8 cellular contexts compared by ENCODE assay signal in genomic region chrX:3512150-3512549, GRCh38.
A peak's percentile ranks its signal among the peaks of the same experiment; 100 is the strongest.
DNase-seq lines count a peak whose midpoint lies in the region; ATAC-seq, FAIRE-seq and TF ChIP-seq lines count a peak whose summit lies in the region.
"Not testable (repeated sequence)": the region's sequence is repeated elsewhere in the genome, so short reads cannot be mapped to it uniquely, and the experiment has no call there.

No MANE protein-coding gene starts in this region.

- intact Hi-C loops in Panc1 (cut with micrococcal nuclease; ENCODE audit: unreplicated experiment); activated CD4-positive, alpha-beta T cell treated with anti-CD3 and anti-CD28 coated beads for 36 hours (cut with DNase I, micrococcal nuclease): not testable (repeated sequence)

- not testable (repeated sequence) for TF ChIP-seq EP300 in H1 (IDR thresholded peaks at IDR 0.05; ENCODE audit: borderline replicate concordance in 1 of 2, low read depth in 2 of 2, low read length in 2 of 2)

- H3K18ac ChIP-seq in H1 (ENCODE audit: extremely low read depth, low read length) = not testable (repeated sequence)

- peak; percentile 21; the same call in 1 of the 2 replicates for TF ChIP-seq CTCF in Panc1 (IDR thresholded peaks at IDR 0.05)
- peak in 2 of 3 experiments; percentile 17 to 46; a peak in 2 of 4 replicates for TF ChIP-seq CTCF in H1 (IDR thresholded peaks at IDR 0.05; ENCODE audit: control extremely low read depth in 1 of 3, insufficient read depth in 1 of 3, low read depth in 1 of 3, low read length in 3 of 3)
- TF ChIP-seq CTCF in nephron progenitor cell (IDR thresholded peaks at IDR 0.05) = not testable (repeated sequence)

- H3K27ac Mint-ChIP-seq in activated CD4-positive, alpha-beta T cell treated with anti-CD3 and anti-CD28 coated beads for 36 hours; nephron progenitor cell: not testable (repeated sequence)

- not testable (repeated sequence) for H3K9ac ChIP-seq in H1 (replicated peaks in 1 of 4; ENCODE audit: extremely low read depth in 1 of 4, low read depth in 3 of 4, low read length in 3 of 4)

- in situ Hi-C loops in Panc1 (cut with HindIII; ENCODE audit: low pct_unique_long_range_greater_than_20kb, low sequenced_read_pairs) = not testable (repeated sequence)

- H3K36me3 Mint-ChIP-seq in activated CD4-positive, alpha-beta T cell treated with anti-CD3 and anti-CD28 coated beads for 36 hours (ENCODE audit: low read depth); nephron progenitor cell (ENCODE audit: low read depth): not testable (repeated sequence)

- H3K27me3 ChIP-seq in Panc1 (ENCODE audit: control insufficient read depth, insufficient read depth, low read length); H1 (replicated peaks in 1 of 4; ENCODE audit: control insufficient read depth in 3 of 4, extremely low read depth in 1 of 4, insufficient read depth in 3 of 4, low read length in 3 of 4): not testable (repeated sequence)

- DNase-seq in DMS 273 (lab: John Stamatoyannopoulos, UW; ENCODE audit: unreplicated experiment) (peak; percentile 58), NCI-H1417 (lab: John Stamatoyannopoulos, UW) (peak in 2 of 3 experiments; percentile 12 to 47), NCI-H526 (lab: John Stamatoyannopoulos, UW) (peak; percentile 24 to 47), nephron progenitor cell (peak; percentile 17)
- not testable (repeated sequence) for DNase-seq in Panc1 (ENCODE audit: low read depth, low spot score); H1 (ENCODE audit: low read depth in 1 of 2, low spot score in 2 of 2)
- DNase-seq in activated CD4-positive, alpha-beta T cell treated with anti-CD3 and anti-CD28 coated beads for 36 hours = peak; percentile 3

- not testable (repeated sequence) for H3K23me2 ChIP-seq in H1 (ENCODE audit: low read depth, low read length)

- H3K23ac ChIP-seq in H1 (ENCODE audit: insufficient read length) = not testable (repeated sequence)

- not testable (repeated sequence) for H3K4me3 ChIP-seq in Panc1 (ENCODE audit: low read depth in 2 of 2, low read length in 2 of 2); H1 (ENCODE audit: extremely low read depth in 1 of 4, insufficient read depth in 2 of 4, low read depth in 3 of 4, low read length in 4 of 4)

- not testable (repeated sequence) for H2BK120ac ChIP-seq in H1 (replicated peaks; ENCODE audit: low read depth, low read length)

- H2AFZ ChIP-seq in H1 (ENCODE audit: low read length) = not testable (repeated sequence)

- BruUV-seq in Panc1 (replicated peaks; lab: Mats Ljungman, UMichigan) = not testable (repeated sequence)

- H3K4me1 ChIP-seq in Panc1 (ENCODE audit: control insufficient read depth, insufficient read depth, low read length); H1 (replicated peaks in 1 of 4; ENCODE audit: control insufficient read depth in 3 of 4, insufficient read depth in 4 of 4, low read length in 3 of 4): not testable (repeated sequence)

- FAIRE-seq in H1 (lab: Jason Lieb, UNC) = not testable (repeated sequence)

- H3K4me1 Mint-ChIP-seq in activated CD4-positive, alpha-beta T cell treated with anti-CD3 and anti-CD28 coated beads for 36 hours; nephron progenitor cell: not testable (repeated sequence)

- ATAC-seq in HG03354 (IDR thresholded peaks at IDR 0.05; ENCODE audit: poor library complexity, severe bottlenecking, unreplicated experiment) = peak; percentile 55
- not testable (repeated sequence) for ATAC-seq in Panc1; activated CD4-positive, alpha-beta T cell treated with anti-CD3 and anti-CD28 coated beads for 36 hours

- not testable (repeated sequence) for H3K4ac ChIP-seq in H1 (replicated peaks; ENCODE audit: insufficient read length, low read depth, low read length)

- CTCF ChIA-PET in Panc1 (lab: Charles Lee); activated CD4-positive, alpha-beta T cell treated with anti-CD3 and anti-CD28 coated beads for 36 hours (lab: Charles Lee): not testable (repeated sequence)
- CTCF ChIA-PET in H1 (lab: Charles Lee; ENCODE audit: partially characterized antibody) = interaction anchor here (0.7 to 1.6 kb wide), 3 partner anchors 20 to 33 kb away, joined by 3 to 4 read pairs (median 3); no protein-coding TSS in a partner anchor

- H3K9me3 ChIP-seq in Panc1 (ENCODE audit: control insufficient read depth, insufficient read depth, low read depth, low read length); H1 (ENCODE audit: insufficient read depth in 2 of 2, low read depth in 1 of 2, low read length in 1 of 2): not testable (repeated sequence)

- H3K4me3 Mint-ChIP-seq in activated CD4-positive, alpha-beta T cell treated with anti-CD3 and anti-CD28 coated beads for 36 hours; nephron progenitor cell: not testable (repeated sequence)

- not testable (repeated sequence) for H3K14ac ChIP-seq in H1 (ENCODE audit: insufficient read length)

- not testable (repeated sequence) for TF ChIP-seq POLR2A in H1 (IDR thresholded peaks at IDR 0.05; ENCODE audit: control extremely low read depth in 1 of 2, low read depth in 2 of 2, low read length in 2 of 2)

- not testable (repeated sequence) for H2BK12ac ChIP-seq in H1 (ENCODE audit: low read depth, low read length)

- not testable (repeated sequence) for H3K36me3 ChIP-seq in Panc1 (ENCODE audit: control insufficient read depth, insufficient read depth, low read length); H1 (ENCODE audit: control insufficient read depth in 2 of 4, insufficient read depth in 4 of 4, low read length in 3 of 4)

- not testable (repeated sequence) for H4K8ac ChIP-seq in H1 (ENCODE audit: extremely low read depth, insufficient read depth, low read length)

- POLR2A ChIA-PET in Panc1 (lab: Charles Lee); activated CD4-positive, alpha-beta T cell treated with anti-CD3 and anti-CD28 coated beads for 36 hours (lab: Charles Lee); H1 (lab: Charles Lee; ENCODE audit: partially characterized antibody): not testable (repeated sequence)

- H3K4me2 ChIP-seq in H1 (ENCODE audit: insufficient read depth in 1 of 2, low read depth in 2 of 2, low read length in 2 of 2) = not testable (repeated sequence)

- H4K5ac ChIP-seq in H1 (ENCODE audit: insufficient read length, low read depth, low read length) = not testable (repeated sequence)

- not testable (repeated sequence) for H2BK5ac ChIP-seq in H1 (ENCODE audit: low read depth, low read length)

- 39% methylated on average over 10 of the region's 10 CpGs; no CpG with 5 or more reads in 1 of the 2 experiments for WGBS in H1 (ENCODE audit: extremely low coverage in 1 of 2, insufficient coverage in 1 of 2, insufficient read length in 1 of 2, insufficient replicate concordance in 2 of 2, low coverage in 1 of 2, low lambda C conversion rate in 2 of 2, missing lambda C conversion rate in 1 of 2), 2 experiments

- H4K91ac ChIP-seq in H1 (replicated peaks; ENCODE audit: insufficient read length, low read length) = not testable (repeated sequence)

- peak; percentile 20 to 42; a peak in 3 of 4 replicates for TF ChIP-seq RAD21 in H1 (IDR thresholded peaks at IDR 0.05 in 1 of 2, conservative IDR thresholded peaks at IDR 0.05 in 1 of 2; ENCODE audit: low read depth in 2 of 2, low read length in 2 of 2)

- H3K27me3 Mint-ChIP-seq in activated CD4-positive, alpha-beta T cell treated with anti-CD3 and anti-CD28 coated beads for 36 hours; nephron progenitor cell (ENCODE audit: low read depth, poor library complexity): not testable (repeated sequence)

- not testable (repeated sequence) for H2AK5ac ChIP-seq in H1 (ENCODE audit: low read depth, low read length)

- not testable (repeated sequence) for H3K56ac ChIP-seq in H1 (replicated peaks; ENCODE audit: insufficient read length, low read depth, low read length)

- not testable (repeated sequence) for H2BK15ac ChIP-seq in H1 (ENCODE audit: low read length)

- H3K79me2 ChIP-seq in H1 (ENCODE audit: control insufficient read depth in 1 of 2, insufficient read depth in 2 of 2, low read length in 2 of 2) = not testable (repeated sequence)

- not testable (repeated sequence) for H4K20me1 ChIP-seq in H1 (replicated peaks in 1 of 2; ENCODE audit: control insufficient read depth in 1 of 2, insufficient read depth in 2 of 2, low read length in 2 of 2)

- not testable (repeated sequence) for H3K9me3 Mint-ChIP-seq in activated CD4-positive, alpha-beta T cell treated with anti-CD3 and anti-CD28 coated beads for 36 hours (ENCODE audit: low read depth); nephron progenitor cell

- H2BK20ac ChIP-seq in H1 (ENCODE audit: low read length) = not testable (repeated sequence)

- H3K27ac ChIP-seq in Panc1 (ENCODE audit: low read length); H1 (ENCODE audit: low read depth, low read length): not testable (repeated sequence)

- not testable (repeated sequence) for H3K79me1 ChIP-seq in H1 (ENCODE audit: low read depth, low read length)
